8 cellular contexts compared by ENCODE assay signal in genomic region chr16:70523013-70523620, GRCh38. TPM values are rescaled to one million over a fixed set of nuclear protein-coding genes. Genes with fewer than 3 reads are reported as not detected.
DNase-seq lines count a peak whose midpoint lies in the region; ATAC-seq and TF ChIP-seq lines count a peak whose summit lies in the region.

Gene COG4, minus strand, starts transcription at chr16:70523554. Its CDS starts 11 bp downstream, at chr16:70523543.

- H4K20me1 ChIP-seq in PC-3 (ENCODE audit: low read length): 0 out of 2 replicates have a peak, but pooled peaks cover 17% of the 10 kb centered on the region

- H3K27me3 ChIP-seq in BE2C (no peaks in the 10 kb centered on the region), PC-3 (ENCODE audit: low read length) (no peaks in the 10 kb centered on the region)

- ATAC-seq in GM19324 (IDR thresholded peaks at IDR 0.05; ENCODE audit: low FRiP score, unreplicated experiment) (peak; percentile 56), PC-3 (peak; percentile 35)

- peak within 1 kb of the TSS; percentile 99 for H3K4me2 ChIP-seq in PC-3 (ENCODE audit: low read length)

- H3K4me3 ChIP-seq in BE2C (ENCODE audit: low read depth, low read length) (peak within 1 kb of the TSS; percentile 92), PC-3 (ENCODE audit: low read length) (peak within 1 kb of the TSS; percentile 93), epithelial cell of proximal tubule (ENCODE audit: low read depth, low read length) (peak within 1 kb of the TSS; percentile 79)

- H3K36me3 ChIP-seq in BE2C (peaks cover 30% of the 10 kb centered on the region), PC-3 (ENCODE audit: low read depth, low read length) (peaks cover 9% of the 10 kb centered on the region; the same call in 1 of the 2 replicates)

- TF ChIP-seq CTCF in BE2C (IDR thresholded peaks at IDR 0.05; ENCODE audit: low read depth, low read length): no peak
- no peak for TF ChIP-seq CTCF in PC-3 (conservative IDR thresholded peaks at IDR 0.05; ENCODE audit: low read depth, low read length)
- no peak for TF ChIP-seq CTCF in epithelial cell of proximal tubule (conservative IDR thresholded peaks at IDR 0.05; ENCODE audit: low read depth, low read length)

- H3K4me1 ChIP-seq in BE2C (peaks cover 11% of the 10 kb centered on the region), PC-3 (ENCODE audit: insufficient read depth, low read length) (peaks cover 35% of the 10 kb centered on the region)

- peak within 1 kb of the TSS; percentile 79 for H2AFZ ChIP-seq in PC-3 (ENCODE audit: low read length)

- peak; percentile 93 for DNase-seq in BE2C
- DNase-seq in HS-27A (ENCODE audit: low read depth): peak; percentile 89
- peak; percentile 65 for DNase-seq in PC-3
- DNase-seq in activated T-cell treated with anti-CD3 and anti-CD28 coated beads, Interleukin-2, amount 50 U/mL, for 1 hour: peak; percentile 88
- peak; percentile 39 for DNase-seq in epithelial cell of proximal tubule (ENCODE audit: low read depth)
- peak; percentile 91 for DNase-seq in mucosa of gallbladder (ENCODE audit: low spot score)
- peak; percentile 77 to 84 for DNase-seq in stimulated activated CD8-positive, alpha-beta memory T cell treated with anti-CD3 and anti-CD28 coated beads, Interleukin-4, amount 100 ng/mL, for 4 hours (ENCODE audit: low read depth in 2 of 2, low spot score in 1 of 2)

- H3K9me3 ChIP-seq in BE2C: no peaks in the 10 kb centered on the region
- no peaks in the 10 kb centered on the region for H3K9me3 ChIP-seq in PC-3 (ENCODE audit: low read length)

- peak within 1 kb of the TSS; percentile 99 for H3K9ac ChIP-seq in PC-3 (ENCODE audit: low read length)

- CTCF ChIA-PET in PC-3 (lab: Charles Lee): no interaction called here

- intact Hi-C loops in PC-3 (cut with micrococcal nuclease): no loop called here

- TSS peak; percentile 86 for BruUV-seq in PC-3 (replicated peaks; lab: Mats Ljungman, UMichigan)

- POLR2A ChIA-PET in PC-3 (lab: Charles Lee; ENCODE audit: unreplicated experiment): no interaction called here

- no peaks in the 10 kb centered on the region for H3F3A ChIP-seq in PC-3 (ENCODE audit: low read length, unreplicated experiment)

- peaks cover 69% of the 10 kb centered on the region for H3K79me2 ChIP-seq in PC-3 (ENCODE audit: low read length)

- H3K9me2 ChIP-seq in PC-3 (replicated peaks; ENCODE audit: low read length): no peaks in the 10 kb centered on the region

- H3K27ac ChIP-seq in PC-3 (ENCODE audit: low read length): peak within 1 kb of the TSS; percentile 73

RNA-seq across cellular contexts. Expression of gene COG4, which starts in this region (rescaled TPM):
- 96.7 TPM for polyA plus RNA-seq in BE2C (2012; ENCODE audit: insufficient read depth, insufficient read length, low read depth)
- total RNA-seq in PC-3 (2014; rRNA removed): 35.5 and 56.4 TPM in 2 replicates
- total RNA-seq in epithelial cell of proximal tubule: 49.5 and 57.6 TPM in 2 replicates
- 59.7 TPM for total RNA-seq in mucosa of gallbladder

Comparison
In these comparisons a context has a peak if more than half of its experiments do, and no peak if none do; other contexts are left out.
1. Peak in every context shown above with its lines: DNase-seq, ATAC-seq, H3K4me3 ChIP-seq and H3K27ac ChIP-seq.
2. DNase-seq: peak in every context shown above with its lines; median percentile 93 in BE2C; 91 in mucosa of gallbladder; 89 in HS-27A; 88 in activated T-cell treated with anti-CD3 and anti-CD28 coated beads, Interleukin-2, amount 50 U/mL, for 1 hour; 80 in stimulated activated CD8-positive, alpha-beta memory T cell treated with anti-CD3 and anti-CD28 coated beads, Interleukin-4, amount 100 ng/mL, for 4 hours; 65 in PC-3; 39 in epithelial cell of proximal tubule.